In the genomic region with DNA sequence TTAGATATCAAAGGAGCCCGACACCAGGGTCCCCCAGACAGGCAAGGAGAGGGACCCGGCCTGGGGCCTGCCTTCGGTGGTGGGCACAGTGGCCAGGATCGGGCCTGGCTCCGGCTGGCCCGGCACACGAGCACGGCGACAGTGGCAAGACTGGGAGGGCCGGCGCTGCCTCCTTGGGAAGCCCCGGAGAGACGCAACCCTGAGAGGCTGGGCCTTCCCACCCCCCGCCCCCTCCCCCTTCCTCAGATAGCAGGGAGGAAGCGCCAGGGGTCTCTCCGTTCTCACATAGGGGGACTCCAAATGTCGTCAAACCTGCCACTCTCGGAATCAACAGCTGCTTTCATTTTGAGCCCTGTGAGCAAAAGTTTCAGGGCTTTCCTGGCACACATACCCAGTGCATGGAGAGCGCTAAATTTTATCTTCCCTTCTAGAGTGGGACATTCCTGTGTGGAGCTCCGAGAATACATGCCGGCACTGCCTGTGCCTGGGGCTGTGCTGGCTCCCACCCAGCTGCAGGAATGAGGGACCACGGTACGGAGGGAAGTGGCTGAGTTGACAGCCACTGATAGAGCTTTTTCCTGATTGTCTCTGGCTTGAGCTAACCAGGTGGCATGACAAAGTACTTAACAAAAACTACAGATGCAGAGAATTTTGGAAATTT, we compare ENCODE assay signal across 8 cellular contexts.
DNase-seq lines count a peak whose midpoint lies in the region; TF ChIP-seq lines count a peak whose summit lies in the region.

No MANE protein-coding gene starts in this region.

- peak overlapping the region; percentile 99 for H2AFZ ChIP-seq in PC-9

- CTCF ChIA-PET in HEK293T (lab: Yijun Ruan, JAX) (no interaction called here), PC-9 (lab: Charles Lee) (no interaction called here)

- peaks cover 6% of the 10 kb centered on the region; the same call in 1 of the 2 replicates for H3F3A ChIP-seq in PC-9 (ENCODE audit: insufficient read depth, low read depth)

- intact Hi-C loops in PC-9 (cut with micrococcal nuclease; ENCODE audit: unreplicated experiment) = no loop called here

- H3K4me3 ChIP-seq in PC-9 = peak overlapping the region; percentile 98

- H3K27ac ChIP-seq in PC-9 = no peak overlapping the region

- H3K4me1 ChIP-seq in PC-9 (replicated peaks; ENCODE audit: insufficient read depth) = peaks cover 9% of the 10 kb centered on the region

- POLR2A ChIA-PET in HEK293T (lab: Yijun Ruan, JAX) (interaction anchor here (0.9 to 2.6 kb wide), 9 partner anchors 9 to 235 kb away, joined by 3 to 16 read pairs (median 4); partner anchors contain the start of genes CREG1 and POU2F1), PC-9 (lab: Charles Lee; ENCODE audit: unreplicated experiment) (no interaction called here)

- H3K9me3 ChIP-seq in PC-9 (ENCODE audit: insufficient read depth, low read depth) = no peaks in the 10 kb centered on the region

- TF ChIP-seq CTCF in PC-9 (conservative IDR thresholded peaks at IDR 0.05) = no peak

- peak overlapping the region; percentile 96 for H3K4me2 ChIP-seq in PC-9

- BruUV-seq in PC-9 (replicated peaks; lab: Mats Ljungman, UMichigan) = no TSS peak

- H3K27me3 ChIP-seq in PC-9 (ENCODE audit: insufficient read depth, low read depth) = no peaks in the 10 kb centered on the region

- H4K20me1 ChIP-seq in PC-9 (ENCODE audit: insufficient read depth) = no peaks in the 10 kb centered on the region

- no peaks in the 10 kb centered on the region for H3K79me2 ChIP-seq in PC-9 (ENCODE audit: low read depth)

- DNase-seq in NCI-H2171 treated with DMSO at 0.1 percent for 48 hours (lab: John Stamatoyannopoulos, UW) (peak; percentile 7), NCI-H2171 (lab: John Stamatoyannopoulos, UW) (no peak), HEK293T (ENCODE audit: extremely low spot score) (peak; percentile 41), PC-9 (no peak), cerebellar cortex (ENCODE audit: low spot score) (peak; percentile 54), left kidney (ENCODE audit: low read depth, low spot score) (peak; percentile 73), H4 (ENCODE audit: low spot score) (no peak)
- peak; percentile 62 to 81 (median 70) for DNase-seq in stimulated activated naive CD4-positive, alpha-beta T cell (lab: John Stamatoyannopoulos, UW)

- H3K9me2 ChIP-seq in PC-9 (ENCODE audit: insufficient read depth) = no peaks in the 10 kb centered on the region

- H3K36me3 ChIP-seq in PC-9 (ENCODE audit: low read depth) = no peaks in the 10 kb centered on the region

TF ChIP-seq in HEK293T, 16 proteins besides CTCF, POLR2A, EP300 and RAD21:
- no peak for TF ChIP-seq FOXM1 (IDR thresholded peaks at IDR 0.05; ENCODE audit: borderline replicate concordance)
- TF ChIP-seq ZNF384 (IDR thresholded peaks at IDR 0.05) = no peak
- no peak for TF ChIP-seq L3MBTL2 (conservative IDR thresholded peaks at IDR 0.05)
- TF ChIP-seq PKNOX1 (IDR thresholded peaks at IDR 0.05) = no peak
- TF ChIP-seq SP1 (IDR thresholded peaks at IDR 0.05) = no peak
- TF ChIP-seq TARDBP (IDR thresholded peaks at IDR 0.05) = no peak
- TF ChIP-seq ARNT (IDR thresholded peaks at IDR 0.05) = no peak
- no peak for TF ChIP-seq ELF4 (IDR thresholded peaks at IDR 0.05)
- TF ChIP-seq NFRKB (IDR thresholded peaks at IDR 0.05) = no peak

Comparison
In these comparisons a context has a peak if more than half of its experiments do, and no peak if none do; other contexts are left out.
1. DNase-seq: peak in NCI-H2171 treated with DMSO at 0.1 percent for 48 hours (single experiment), HEK293T (single experiment), cerebellar cortex (single experiment), left kidney (single experiment) and stimulated activated naive CD4-positive, alpha-beta T cell (6 of 6); none in NCI-H2171 (single experiment), PC-9 (0 of 2) and H4 (single experiment).